In genomic region chr12:108635997-108636808, GRCh38 we compare ENCODE assay signal across 11 cellular contexts. TPM values are rescaled to one million over a fixed set of nuclear protein-coding genes. Genes with fewer than 3 reads are reported as not detected.
A peak's percentile ranks its signal among the peaks of the same experiment; 100 is the strongest.
DNase-seq lines count a peak whose midpoint lies in the region; ATAC-seq lines count a peak whose summit lies in the region.
"Had no signal": no experiment of that assay in that cellular context is flagged by ENCODE, and none has a peak within 500 bp of the region (broad histone marks: within the 10 kb centered on the region; RNA-seq: fewer than 3 reads in every experiment).

No MANE protein-coding gene starts in this region.

- peaks cover 8% of the 10 kb centered on the region for H3K27me3 Mint-ChIP-seq in CD4-positive, CD25-positive, alpha-beta regulatory T cell
- H3K27me3 Mint-ChIP-seq: type B pancreatic cell had no signal

- peak overlapping the region; percentile 27; the same call in 1 of the 2 replicates for H3K9ac ChIP-seq in iPS-20b (ENCODE audit: low read depth, low read length)

- DNase-seq in CD4-positive, CD25-positive, alpha-beta regulatory T cell = no peak
- DNase-seq in RPMI8226 = peak; percentile 63
- no peak for DNase-seq in Ammon's horn (ENCODE audit: low spot score)
- DNase-seq in activated naive CD4-positive, alpha-beta T cell (lab: John Stamatoyannopoulos, UW) = no peak
- DNase-seq in HUDEP-2 (lab: John Stamatoyannopoulos, UW; ENCODE audit: unreplicated experiment in 76 of 76) = no peak

- peak overlapping the region; percentile 95 for H3K27ac ChIP-seq in CD4-positive, CD25-positive, alpha-beta regulatory T cell (ENCODE audit: insufficient read depth, low read length, poor library complexity, severe bottlenecking)
- H3K27ac ChIP-seq in iPS-20b (ENCODE audit: low read length) = no peak overlapping the region

- H3K9me3 ChIP-seq in CD4-positive, CD25-positive, alpha-beta regulatory T cell (ENCODE audit: control insufficient read depth in 2 of 2, low read length in 2 of 2) = no peaks in the 10 kb centered on the region
- H3K9me3 ChIP-seq in iPS-20b (ENCODE audit: insufficient read depth, low read depth, low read length) = no peaks in the 10 kb centered on the region

- H3K4me1 Mint-ChIP-seq in CD4-positive, CD25-positive, alpha-beta regulatory T cell = peaks cover 22 to 62% (median 38%) of the 10 kb centered on the region in 4 donors

- peak overlapping the region; percentile 99 to 100 (median 99) for H3K27ac Mint-ChIP-seq in CD4-positive, CD25-positive, alpha-beta regulatory T cell
- H3K27ac Mint-ChIP-seq: type B pancreatic cell had no signal

- H3K4me3 ChIP-seq in CD4-positive, CD25-positive, alpha-beta regulatory T cell (ENCODE audit: low read depth, low read length) = peak overlapping the region; percentile 99
- no peak overlapping the region for H3K4me3 ChIP-seq in iPS-20b (ENCODE audit: low read length)

- peaks cover 47% of the 10 kb centered on the region for H3K4me1 ChIP-seq in CD4-positive, CD25-positive, alpha-beta regulatory T cell (ENCODE audit: control insufficient read depth, insufficient read depth, low read length, poor library complexity, severe bottlenecking)
- peaks cover 38% of the 10 kb centered on the region for H3K4me1 ChIP-seq in iPS-20b (ENCODE audit: insufficient read depth, low read length)

- no peaks in the 10 kb centered on the region for H3K27me3 ChIP-seq in CD4-positive, CD25-positive, alpha-beta regulatory T cell (ENCODE audit: control insufficient read depth, insufficient read depth, low read length)
- no peaks in the 10 kb centered on the region for H3K27me3 ChIP-seq in iPS-20b (ENCODE audit: insufficient read depth, low read length)

- H3K9me3 Mint-ChIP-seq in CD4-positive, CD25-positive, alpha-beta regulatory T cell = peaks cover 0 to 4% (median 0%) of the 10 kb centered on the region in 7 donors
- H3K9me3 Mint-ChIP-seq: H9, type B pancreatic cell had no signal

- ATAC-seq in CD4-positive, CD25-positive, alpha-beta regulatory T cell (ENCODE audit: low read depth in 2 of 2) = no peak
- peak; percentile 1 for ATAC-seq in GM19395 (IDR thresholded peaks at IDR 0.05; ENCODE audit: unreplicated experiment)
- no peak for ATAC-seq in HG02885 (IDR thresholded peaks at IDR 0.05; ENCODE audit: poor library complexity, unreplicated experiment)

- peaks cover 8% of the 10 kb centered on the region for H3K36me3 Mint-ChIP-seq in CD4-positive, CD25-positive, alpha-beta regulatory T cell
- H3K36me3 Mint-ChIP-seq: type B pancreatic cell had no signal

- H3K4me3 Mint-ChIP-seq in CD4-positive, CD25-positive, alpha-beta regulatory T cell = peak overlapping the region; percentile 98 to 100 (median 99)
- H3K4me3 Mint-ChIP-seq: H9, type B pancreatic cell had no signal

- no peaks in the 10 kb centered on the region for H3K36me3 ChIP-seq in CD4-positive, CD25-positive, alpha-beta regulatory T cell (ENCODE audit: control insufficient read depth, insufficient read depth, low read length)
- no peaks in the 10 kb centered on the region for H3K36me3 ChIP-seq in iPS-20b (ENCODE audit: insufficient read depth, low read depth, low read length)

RNA-seq across cellular contexts. Expression of gene SELPLG, which starts 2.5 kb away (rescaled TPM):
- 218 TPM for total RNA-seq in CD4-positive, CD25-positive, alpha-beta regulatory T cell
- polyA plus RNA-seq in CD4-positive, CD25-positive, alpha-beta regulatory T cell = 100 to 1,000 TPM; 722 to 844 (median 818) TPM
- total RNA-seq: HT-29 had no signal

RNA-seq across cellular contexts. Expression of gene TMEM119, which starts 38.3 kb away (rescaled TPM):
- total RNA-seq in CD4-positive, CD25-positive, alpha-beta regulatory T cell = 5.9 TPM
- 1 to 10 TPM in 2 of 4 donors, under 1 TPM in 1, not detected in 1; 0.90 to 3.5 (median 1.5) TPM for polyA plus RNA-seq in CD4-positive, CD25-positive, alpha-beta regulatory T cell
- total RNA-seq: H9, HT-29 had no signal
